Comparison of ENCODE assay signal across 17 cellular contexts in genomic region chr13:104006625-104007061, GRCh38.
DNase-seq lines count a peak whose midpoint lies in the region; ATAC-seq, FAIRE-seq and TF ChIP-seq lines count a peak whose summit lies in the region.
"Had no signal": no experiment of that assay in that cellular context is flagged by ENCODE, and none has a peak within 500 bp of the region (broad histone marks: within the 10 kb centered on the region; RNA-seq: fewer than 3 reads in every experiment).

No MANE protein-coding gene starts in this region.

- H3K36me3 Mint-ChIP-seq in mesothelial cell of epicardium = peaks cover under 1% of the 10 kb centered on the region
- no peaks in the 10 kb centered on the region for H3K36me3 Mint-ChIP-seq in stimulated activated naive B cell treated with anti-CD40 and anti-IgM and Interleukin-4, amounts not matched to agents 10 μg/mL and 1 μg/mL and 100 μg/mL, for 72 hours
- H3K36me3 Mint-ChIP-seq: stimulated activated memory B cell treated with anti-CD40 and anti-IgM and Interleukin-4, amounts not matched to agents 10 μg/mL and 1 μg/mL and 100 μg/mL, for 72 hours had no signal

- no peaks in the 10 kb centered on the region for H3K9me3 ChIP-seq in tibial artery

- no peaks in the 10 kb centered on the region for H3K4me1 ChIP-seq in tibial artery

- peaks cover 61% of the 10 kb centered on the region for H3K4me1 Mint-ChIP-seq in mesothelial cell of epicardium
- H3K4me1 Mint-ChIP-seq in stimulated activated naive B cell treated with anti-CD40 and anti-IgM and Interleukin-4, amounts not matched to agents 10 μg/mL and 1 μg/mL and 100 μg/mL, for 72 hours = no peaks in the 10 kb centered on the region
- H3K4me1 Mint-ChIP-seq: stimulated activated memory B cell treated with anti-CD40 and anti-IgM and Interleukin-4, amounts not matched to agents 10 μg/mL and 1 μg/mL and 100 μg/mL, for 72 hours had no signal

- no peaks in the 10 kb centered on the region for H3K27me3 Mint-ChIP-seq in mesothelial cell of epicardium (ENCODE audit: low read depth)
- no peaks in the 10 kb centered on the region for H3K27me3 Mint-ChIP-seq in stimulated activated naive B cell treated with anti-CD40 and anti-IgM and Interleukin-4, amounts not matched to agents 10 μg/mL and 1 μg/mL and 100 μg/mL, for 72 hours
- H3K27me3 Mint-ChIP-seq: stimulated activated memory B cell treated with anti-CD40 and anti-IgM and Interleukin-4, amounts not matched to agents 10 μg/mL and 1 μg/mL and 100 μg/mL, for 72 hours had no signal

- H3K4me3 ChIP-seq in tibial artery = no peak overlapping the region

- FAIRE-seq in RCC 7860 (lab: Jason Lieb, UNC) = peak; percentile 84
- FAIRE-seq: D721Med, HepG2, islet of Langerhans, small intestine had no signal

- TF ChIP-seq CTCF in mesothelial cell of epicardium (IDR thresholded peaks at IDR 0.05; ENCODE audit: unreplicated experiment) (no peak), tibial artery (IDR thresholded peaks at IDR 0.05) (no peak)

- H3K27me3 ChIP-seq in tibial artery = no peaks in the 10 kb centered on the region

- no peaks in the 10 kb centered on the region for H3K9me3 Mint-ChIP-seq in mesothelial cell of epicardium
- no peaks in the 10 kb centered on the region for H3K9me3 Mint-ChIP-seq in stimulated activated naive B cell treated with anti-CD40 and anti-IgM and Interleukin-4, amounts not matched to agents 10 μg/mL and 1 μg/mL and 100 μg/mL, for 72 hours
- H3K9me3 Mint-ChIP-seq: stimulated activated memory B cell treated with anti-CD40 and anti-IgM and Interleukin-4, amounts not matched to agents 10 μg/mL and 1 μg/mL and 100 μg/mL, for 72 hours had no signal

- DNase-seq in H4 (ENCODE audit: low spot score) = peak; percentile 81
- peak; percentile 75 for DNase-seq in RCC 7860 (ENCODE audit: low spot score)
- peak; percentile 27 for DNase-seq in dermis blood vessel endothelial cell
- no peak for DNase-seq in mesothelial cell of epicardium (ENCODE audit: low spot score in 2 of 2, unreplicated experiment in 2 of 2)
- DNase-seq in NCI-H2029 (lab: John Stamatoyannopoulos, UW) = no peak
- DNase-seq in tibial artery = no peak
- DNase-seq in stimulated activated naive B cell treated with anti-CD40 and anti-IgM and Interleukin-4, amounts not matched to agents 10 μg/mL and 1 μg/mL and 100 μg/mL, for 72 hours = no peak
- DNase-seq: activated gamma-delta T cell; effector memory CD4-positive, alpha-beta T cell; midbrain; NCI-H2227 treated with DMSO at 0.1 percent for 48 hours; small intestine had no signal

- H3K4me3 Mint-ChIP-seq in mesothelial cell of epicardium = peak overlapping the region; percentile 22
- no peak overlapping the region for H3K4me3 Mint-ChIP-seq in stimulated activated naive B cell treated with anti-CD40 and anti-IgM and Interleukin-4, amounts not matched to agents 10 μg/mL and 1 μg/mL and 100 μg/mL, for 72 hours
- H3K4me3 Mint-ChIP-seq: stimulated activated memory B cell treated with anti-CD40 and anti-IgM and Interleukin-4, amounts not matched to agents 10 μg/mL and 1 μg/mL and 100 μg/mL, for 72 hours had no signal

- peak overlapping the region; percentile 100 for H3K27ac Mint-ChIP-seq in mesothelial cell of epicardium
- no peak overlapping the region for H3K27ac Mint-ChIP-seq in stimulated activated naive B cell treated with anti-CD40 and anti-IgM and Interleukin-4, amounts not matched to agents 10 μg/mL and 1 μg/mL and 100 μg/mL, for 72 hours
- H3K27ac Mint-ChIP-seq: stimulated activated memory B cell treated with anti-CD40 and anti-IgM and Interleukin-4, amounts not matched to agents 10 μg/mL and 1 μg/mL and 100 μg/mL, for 72 hours had no signal

- no peak for ATAC-seq in GM21526 (IDR thresholded peaks at IDR 0.05; ENCODE audit: low FRiP score, unreplicated experiment)
- no peak for ATAC-seq in stimulated activated naive B cell treated with anti-CD40 and anti-IgM and Interleukin-4, amounts not matched to agents 10 μg/mL and 1 μg/mL and 100 μg/mL, for 72 hours (replicated peaks)
- ATAC-seq: HepG2; stimulated activated memory B cell treated with anti-CD40 and anti-IgM and Interleukin-4, amounts not matched to agents 10 μg/mL and 1 μg/mL and 100 μg/mL, for 72 hours had no signal

- intact Hi-C loops in tibial artery (cut with DNase I; ENCODE audit: low total_unique reads) = no loop called here

- no peaks in the 10 kb centered on the region for H3K36me3 ChIP-seq in tibial artery

- no peak overlapping the region for H3K27ac ChIP-seq in tibial artery

Comparison
In these comparisons a context has a peak if more than half of its experiments do, and no peak if none do; other contexts are left out.
1. DNase-seq: peak in H4 (single experiment), RCC 7860 (single experiment) and dermis blood vessel endothelial cell (single experiment); none in mesothelial cell of epicardium (0 of 2), NCI-H2029 (single experiment), tibial artery (0 of 2) and stimulated activated naive B cell treated with anti-CD40 and anti-IgM and Interleukin-4, amounts not matched to agents 10 μg/mL and 1 μg/mL and 100 μg/mL, for 72 hours (single experiment).